Comparison of ENCODE assay signal across 8 cellular contexts in genomic region chr1:172895050-172895460, GRCh38.
A peak's percentile ranks its signal among the peaks of the same experiment; 100 is the strongest.
DNase-seq lines count a peak whose midpoint lies in the region; ATAC-seq and TF ChIP-seq lines count a peak whose summit lies in the region.

No MANE protein-coding gene starts in this region.

- H3K9me3 ChIP-seq in H9 (ENCODE audit: control insufficient read depth, low read depth, low read length) = no peaks in the 10 kb centered on the region
- H3K9me3 ChIP-seq in transverse colon = no peaks in the 10 kb centered on the region

- H2AFZ ChIP-seq in H9 (ENCODE audit: low read length) = no peak overlapping the region

- H2AK5ac ChIP-seq in H9 (ENCODE audit: insufficient read length, low read length) = no peak overlapping the region

- no peak overlapping the region for H2BK12ac ChIP-seq in H9 (ENCODE audit: insufficient read length, low read depth, low read length)

- no peak overlapping the region for H2BK5ac ChIP-seq in H9 (ENCODE audit: insufficient read length, low read length)

- H3K4me3 ChIP-seq in transverse colon = no peak overlapping the region

- no peak overlapping the region for H4K8ac ChIP-seq in H9 (replicated peaks; ENCODE audit: insufficient read length, low read depth, low read length)

- no peaks in the 10 kb centered on the region for H3K79me2 ChIP-seq in H9 (ENCODE audit: insufficient read depth, low read length)

- H4K20me1 ChIP-seq in H9 (ENCODE audit: control insufficient read depth, insufficient read depth, insufficient read length) = no peaks in the 10 kb centered on the region

- H3K56ac ChIP-seq in H9 (ENCODE audit: insufficient read length, low read depth, low read length) = no peak overlapping the region

- WGBS in H9 (ENCODE audit: extremely low coverage, insufficient read length, low lambda C conversion rate) = no CpG with 5 or more reads among the region's 5 CpGs
- WGBS in transverse colon (ENCODE audit: low coverage in 1 of 2), 2 donors = 17 to 23% methylated on average over 5 of the region's 5 CpGs

- peaks cover 42% of the 10 kb centered on the region for H3K4me1 Mint-ChIP-seq in activated naive CD4-positive, alpha-beta T cell treated with anti-CD3 and anti-CD28 coated beads for 36 hours (ENCODE audit: low read depth)
- H3K4me1 Mint-ChIP-seq in activated CD4-positive, alpha-beta T cell treated with anti-CD3 and anti-CD28 coated beads, Interleukin-2, amount 10 ng/mL, durations not matched to agents 7 days and 5 days = peaks cover 43% of the 10 kb centered on the region
- H3K4me1 Mint-ChIP-seq in H9 = peaks cover 5 to 7% of the 10 kb centered on the region in 2 experiments; a peak in 3 of 4 replicates

- no peak for TF ChIP-seq EP300 in transverse colon (IDR thresholded peaks at IDR 0.05; ENCODE audit: low read depth)

- peak overlapping the region; percentile 9 for H3K27ac Mint-ChIP-seq in activated naive CD4-positive, alpha-beta T cell treated with anti-CD3 and anti-CD28 coated beads for 36 hours
- H3K27ac Mint-ChIP-seq in activated CD4-positive, alpha-beta T cell treated with anti-CD3 and anti-CD28 coated beads, Interleukin-2, amount 10 ng/mL, durations not matched to agents 7 days and 5 days = peak overlapping the region; percentile 91
- H3K27ac Mint-ChIP-seq in H9 = no peak overlapping the region; a peak in 1 of 7 replicates

- H3K79me1 ChIP-seq in H9 (ENCODE audit: insufficient read depth, low read depth, low read length, poor library complexity, severe bottlenecking) = no peaks in the 10 kb centered on the region

- intact Hi-C loops in activated naive CD4-positive, alpha-beta T cell treated with anti-CD3 and anti-CD28 coated beads for 36 hours (cut with micrococcal nuclease) = loop anchor here (1.0 to 10.0 kb wide), 12 partner anchors 20 to 1260 kb away; partner anchors contain the start of genes PRDX6, RABGAP1L and TNFSF4
- intact Hi-C loops in transverse colon (cut with DNase I; ENCODE audit: low total_unique reads) = no loop called here

- H4K91ac ChIP-seq in H9 (ENCODE audit: insufficient read length, low read depth, low read length) = no peak overlapping the region

- H3T11ph ChIP-seq in H9 (ENCODE audit: low read length) = no peak overlapping the region

- H3K23me2 ChIP-seq in H9 (ENCODE audit: insufficient read length, low read depth, low read length, poor library complexity, severe bottlenecking) = no peaks in the 10 kb centered on the region

- POLR2A ChIA-PET in activated CD4-positive, alpha-beta T cell treated with anti-CD3 and anti-CD28 coated beads, Interleukin-2, amount 10 ng/mL, durations not matched to agents 7 days and 5 days (lab: Charles Lee) = no interaction called here

- H3K4me1 ChIP-seq in H9 (ENCODE audit: insufficient read depth, low read length) = no peaks in the 10 kb centered on the region
- H3K4me1 ChIP-seq in transverse colon = peaks cover 0 to 7% (median 1%) of the 10 kb centered on the region in 4 donors

- no peak overlapping the region for H2BK20ac ChIP-seq in H9 (ENCODE audit: low read depth, low read length, poor library complexity, severe bottlenecking)

- peak; percentile 40 for DNase-seq in activated naive CD4-positive, alpha-beta T cell treated with anti-CD3 and anti-CD28 coated beads for 36 hours
- no peak for DNase-seq in activated naive CD4-positive, alpha-beta T cell (lab: John Stamatoyannopoulos, UW)
- peak; percentile 63 for DNase-seq in activated CD4-positive, alpha-beta T cell treated with anti-CD3 and anti-CD28 coated beads, Interleukin-2, amount 10 ng/mL, durations not matched to agents 7 days and 5 days
- DNase-seq in pulmonary artery endothelial cell (ENCODE audit: low read depth, low spot score) = peak; percentile 57
- DNase-seq in RKO (ENCODE audit: low spot score) = no peak
- no peak for DNase-seq in H9
- DNase-seq in transverse colon = no peak

- H3K14ac ChIP-seq in H9 (ENCODE audit: insufficient read depth, low read length) = no peak overlapping the region

- H4K5ac ChIP-seq in H9 (ENCODE audit: insufficient read length, low read depth, low read length) = no peak overlapping the region

- peak; percentile 74 for ATAC-seq in HG02870 (IDR thresholded peaks at IDR 0.05; ENCODE audit: unreplicated experiment)

- H3K27ac ChIP-seq in H9 (ENCODE audit: insufficient read length, low read depth, low read length) = no peak overlapping the region
- no peak overlapping the region for H3K27ac ChIP-seq in transverse colon

- no peak overlapping the region for H3K4me2 ChIP-seq in H9 (ENCODE audit: insufficient read depth, insufficient read length, low read length)

- CTCF ChIA-PET in activated naive CD4-positive, alpha-beta T cell treated with anti-CD3 and anti-CD28 coated beads for 36 hours (lab: Charles Lee) = interaction anchor here (0.6 to 3.7 kb wide), 9 partner anchors 27 to 1197 kb away, joined by 3 to 18 read pairs (median 4); no protein-coding TSS in a partner anchor
- CTCF ChIA-PET in activated CD4-positive, alpha-beta T cell treated with anti-CD3 and anti-CD28 coated beads, Interleukin-2, amount 10 ng/mL, durations not matched to agents 7 days and 5 days (lab: Charles Lee) = interaction anchor here (1.2 to 1.3 kb wide), 2 partner anchors 10 to 116 kb away, joined by 3 to 6 read pairs; no protein-coding TSS in a partner anchor

- H3K4me3 Mint-ChIP-seq in activated naive CD4-positive, alpha-beta T cell treated with anti-CD3 and anti-CD28 coated beads for 36 hours = no peak overlapping the region
- H3K4me3 Mint-ChIP-seq in activated CD4-positive, alpha-beta T cell treated with anti-CD3 and anti-CD28 coated beads, Interleukin-2, amount 10 ng/mL, durations not matched to agents 7 days and 5 days = peak overlapping the region; percentile 50
- no peak overlapping the region for H3K4me3 Mint-ChIP-seq in H9

- H3K18ac ChIP-seq in H9 (ENCODE audit: insufficient read length, low read depth, low read length) = no peak overlapping the region

- no peaks in the 10 kb centered on the region for H3K9me3 Mint-ChIP-seq in activated naive CD4-positive, alpha-beta T cell treated with anti-CD3 and anti-CD28 coated beads for 36 hours
- no peaks in the 10 kb centered on the region for H3K9me3 Mint-ChIP-seq in activated CD4-positive, alpha-beta T cell treated with anti-CD3 and anti-CD28 coated beads, Interleukin-2, amount 10 ng/mL, durations not matched to agents 7 days and 5 days
- H3K9me3 Mint-ChIP-seq in H9 = no peaks in the 10 kb centered on the region

- in situ Hi-C loops in transverse colon (cut with MboI; ENCODE audit: low pct_ligation_motif_present in 1 of 4, low pct_unique_long_range_greater_than_20kb in 1 of 4, low sequenced_read_pairs in 3 of 4) = no loop called here

- no peak for TF ChIP-seq CTCF in H9 (conservative IDR thresholded peaks at IDR 0.05)
- no peak for TF ChIP-seq CTCF in transverse colon (IDR thresholded peaks at IDR 0.05)

- H3K36me3 Mint-ChIP-seq in activated naive CD4-positive, alpha-beta T cell treated with anti-CD3 and anti-CD28 coated beads for 36 hours (ENCODE audit: low read depth) = no peaks in the 10 kb centered on the region
- H3K36me3 Mint-ChIP-seq in activated CD4-positive, alpha-beta T cell treated with anti-CD3 and anti-CD28 coated beads, Interleukin-2, amount 10 ng/mL, durations not matched to agents 7 days and 5 days (ENCODE audit: low read depth) = peaks cover 7% of the 10 kb centered on the region
- H3K36me3 Mint-ChIP-seq in H9 (ENCODE audit: insufficient read depth in 1 of 3, low read depth in 3 of 3) = no peaks in the 10 kb centered on the region

- H3K4ac ChIP-seq in H9 (ENCODE audit: low read depth, low read length) = no peak overlapping the region

- no peaks in the 10 kb centered on the region for H3K27me3 ChIP-seq in H9 (ENCODE audit: insufficient read depth, low read length)
- H3K27me3 ChIP-seq in transverse colon = no peaks in the 10 kb centered on the region

- H2BK120ac ChIP-seq in H9 (ENCODE audit: low read depth, low read length, poor library complexity, severe bottlenecking) = no peak overlapping the region

- H3K23ac ChIP-seq in H9 (ENCODE audit: insufficient read length, low read depth, low read length) = no peak overlapping the region

- H2BK15ac ChIP-seq in H9 (ENCODE audit: low read depth, low read length) = no peak overlapping the region

- no peak overlapping the region for H3K9ac ChIP-seq in H9 (ENCODE audit: extremely low read depth, insufficient read length, low read length)

- no peak for TF ChIP-seq POLR2A in transverse colon (IDR thresholded peaks at IDR 0.05)

- H3K27me3 Mint-ChIP-seq in activated naive CD4-positive, alpha-beta T cell treated with anti-CD3 and anti-CD28 coated beads for 36 hours (ENCODE audit: low read depth) = peaks cover 4% of the 10 kb centered on the region
- H3K27me3 Mint-ChIP-seq in activated CD4-positive, alpha-beta T cell treated with anti-CD3 and anti-CD28 coated beads, Interleukin-2, amount 10 ng/mL, durations not matched to agents 7 days and 5 days = peaks cover 32% of the 10 kb centered on the region
- H3K27me3 Mint-ChIP-seq in H9 (ENCODE audit: low read depth) = no peaks in the 10 kb centered on the region

- no peaks in the 10 kb centered on the region for H3K36me3 ChIP-seq in transverse colon

Comparison
In these comparisons a context has a peak if more than half of its experiments do, and no peak if none do; other contexts are left out.
1. DNase-seq: peak in activated naive CD4-positive, alpha-beta T cell treated with anti-CD3 and anti-CD28 coated beads for 36 hours (single experiment), activated CD4-positive, alpha-beta T cell treated with anti-CD3 and anti-CD28 coated beads, Interleukin-2, amount 10 ng/mL, durations not matched to agents 7 days and 5 days (single experiment) and pulmonary artery endothelial cell (single experiment); none in activated naive CD4-positive, alpha-beta T cell (0 of 4), RKO (single experiment), H9 (single experiment) and transverse colon (single experiment).
2. H3K27ac Mint-ChIP-seq: peak in activated naive CD4-positive, alpha-beta T cell treated with anti-CD3 and anti-CD28 coated beads for 36 hours (single experiment) and activated CD4-positive, alpha-beta T cell treated with anti-CD3 and anti-CD28 coated beads, Interleukin-2, amount 10 ng/mL, durations not matched to agents 7 days and 5 days (single experiment); none in H9 (0 of 3).